Comparison of ENCODE assay signal across 2 cellular contexts in the genomic region with DNA sequence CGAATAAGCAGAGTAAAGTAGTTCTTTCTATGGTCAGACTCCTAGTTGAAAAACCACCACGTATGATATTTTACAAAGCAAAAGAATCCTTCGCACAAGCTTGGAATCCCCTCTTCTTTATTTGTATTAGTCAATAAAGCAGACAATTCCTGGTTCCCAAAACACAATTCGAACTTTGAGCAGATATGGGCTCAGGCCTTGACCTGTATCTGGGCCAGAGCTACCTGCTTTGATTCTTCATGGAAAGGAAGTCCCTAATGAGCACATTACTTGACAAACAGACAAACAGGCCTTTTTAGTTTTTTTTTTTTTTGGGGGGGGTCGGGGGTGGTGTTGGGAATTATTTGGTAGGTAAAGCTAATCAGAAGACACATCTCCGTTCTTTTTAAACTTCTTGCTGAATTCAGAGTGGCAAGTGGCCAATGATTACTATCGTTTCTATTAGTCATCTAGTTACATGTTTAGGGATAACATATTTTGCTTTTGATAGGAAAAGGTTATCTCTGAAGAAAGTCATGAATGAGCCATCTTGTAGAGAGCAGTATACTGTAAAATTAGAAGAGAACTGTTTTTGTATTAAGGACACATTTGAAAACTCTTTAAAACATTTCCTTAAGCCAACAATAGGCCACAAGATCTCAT.
A peak's percentile ranks its signal among the peaks of the same experiment; 100 is the strongest.
TF ChIP-seq lines count a peak whose summit lies in the region.

No MANE protein-coding gene starts in this region.

TF ChIP-seq in HepG2, 621 proteins besides CTCF, POLR2A, EP300 and RAD21:
- TF ChIP-seq GATAD1 (CRISPR knock-in tag; IDR thresholded peaks at IDR 0.05) (no peak), HNF4A (CRISPR knock-in tag; IDR thresholded peaks at IDR 0.05) (peak; percentile 45; the same call in 1 of the 2 replicates), ZC3H13 (CRISPR knock-in tag; IDR thresholded peaks at IDR 0.05) (no peak), HDAC1 (CRISPR knock-in tag; IDR thresholded peaks at IDR 0.05) (0 out of 2 replicates have a peak, but pooled peaks have one; percentile 10), RARA (CRISPR knock-in tag; IDR thresholded peaks at IDR 0.05) (peak; percentile 61), NR2F6 (IDR thresholded peaks at IDR 0.05) (peak; percentile 50; the same call in 1 of the 2 replicates), NR2F6 (CRISPR knock-in tag; IDR thresholded peaks at IDR 0.05) (peak; percentile 32; the same call in 1 of the 2 replicates)
- TF ChIP-seq, protein P1, sequence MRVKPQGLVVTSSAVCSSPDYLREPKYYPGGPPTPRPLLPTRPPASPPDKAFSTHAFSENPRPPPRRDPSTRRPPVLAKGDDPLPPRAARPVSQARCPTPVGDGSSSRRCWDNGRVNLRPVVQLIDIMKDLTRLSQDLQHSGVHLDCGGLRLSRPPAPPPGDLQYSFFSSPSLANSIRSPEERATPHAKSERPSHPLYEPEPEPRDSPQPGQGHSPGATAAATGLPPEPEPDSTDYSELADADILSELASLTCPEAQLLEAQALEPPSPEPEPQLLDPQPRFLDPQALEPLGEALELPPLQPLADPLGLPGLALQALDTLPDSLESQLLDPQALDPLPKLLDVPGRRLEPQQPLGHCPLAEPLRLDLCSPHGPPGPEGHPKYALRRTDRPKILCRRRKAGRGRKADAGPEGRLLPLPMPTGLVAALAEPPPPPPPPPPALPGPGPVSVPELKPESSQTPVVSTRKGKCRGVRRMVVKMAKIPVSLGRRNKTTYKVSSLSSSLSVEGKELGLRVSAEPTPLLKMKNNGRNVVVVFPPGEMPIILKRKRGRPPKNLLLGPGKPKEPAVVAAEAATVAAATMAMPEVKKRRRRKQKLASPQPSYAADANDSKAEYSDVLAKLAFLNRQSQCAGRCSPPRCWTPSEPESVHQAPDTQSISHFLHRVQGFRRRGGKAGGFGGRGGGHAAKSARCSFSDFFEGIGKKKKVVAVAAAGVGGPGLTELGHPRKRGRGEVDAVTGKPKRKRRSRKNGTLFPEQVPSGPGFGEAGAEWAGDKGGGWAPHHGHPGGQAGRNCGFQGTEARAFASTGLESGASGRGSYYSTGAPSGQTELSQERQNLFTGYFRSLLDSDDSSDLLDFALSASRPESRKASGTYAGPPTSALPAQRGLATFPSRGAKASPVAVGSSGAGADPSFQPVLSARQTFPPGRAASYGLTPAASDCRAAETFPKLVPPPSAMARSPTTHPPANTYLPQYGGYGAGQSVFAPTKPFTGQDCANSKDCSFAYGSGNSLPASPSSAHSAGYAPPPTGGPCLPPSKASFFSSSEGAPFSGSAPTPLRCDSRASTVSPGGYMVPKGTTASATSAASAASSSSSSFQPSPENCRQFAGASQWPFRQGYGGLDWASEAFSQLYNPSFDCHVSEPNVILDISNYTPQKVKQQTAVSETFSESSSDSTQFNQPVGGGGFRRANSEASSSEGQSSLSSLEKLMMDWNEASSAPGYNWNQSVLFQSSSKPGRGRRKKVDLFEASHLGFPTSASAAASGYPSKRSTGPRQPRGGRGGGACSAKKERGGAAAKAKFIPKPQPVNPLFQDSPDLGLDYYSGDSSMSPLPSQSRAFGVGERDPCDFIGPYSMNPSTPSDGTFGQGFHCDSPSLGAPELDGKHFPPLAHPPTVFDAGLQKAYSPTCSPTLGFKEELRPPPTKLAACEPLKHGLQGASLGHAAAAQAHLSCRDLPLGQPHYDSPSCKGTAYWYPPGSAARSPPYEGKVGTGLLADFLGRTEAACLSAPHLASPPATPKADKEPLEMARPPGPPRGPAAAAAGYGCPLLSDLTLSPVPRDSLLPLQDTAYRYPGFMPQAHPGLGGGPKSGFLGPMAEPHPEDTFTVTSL (CRISPR knock-in tag; IDR thresholded peaks at IDR 0.05; ENCODE audit: borderline replicate concordance), result peak; percentile 58; the same call in 1 of the 2 replicates

TF ChIP-seq in endothelial cell of umbilical vein, 7 proteins besides CTCF, POLR2A, EP300 and RAD21:
- TF ChIP-seq GATA2 (IDR thresholded peaks at IDR 0.05; ENCODE audit: insufficient read depth, insufficient read length, low read depth, low read length) (peak; percentile 62), JUN (IDR thresholded peaks at IDR 0.05; ENCODE audit: borderline replicate concordance, insufficient read depth, insufficient read length, low read depth) (no peak)
